1 cellular context compared by ENCODE assay signal in genomic region chr2:45631319-45631718, GRCh38.
TF ChIP-seq lines count a peak whose summit lies in the region.

No MANE protein-coding gene starts in this region.

TF ChIP-seq in GM23338, 12 proteins besides CTCF, POLR2A, EP300 and RAD21:
- TF ChIP-seq ZNF462 (CRISPR knock-in tag; IDR thresholded peaks at IDR 0.05): no peak
- TF ChIP-seq JUNB (IDR thresholded peaks at IDR 0.05; ENCODE audit: unreplicated experiment): no peak
- TF ChIP-seq, protein P1, sequence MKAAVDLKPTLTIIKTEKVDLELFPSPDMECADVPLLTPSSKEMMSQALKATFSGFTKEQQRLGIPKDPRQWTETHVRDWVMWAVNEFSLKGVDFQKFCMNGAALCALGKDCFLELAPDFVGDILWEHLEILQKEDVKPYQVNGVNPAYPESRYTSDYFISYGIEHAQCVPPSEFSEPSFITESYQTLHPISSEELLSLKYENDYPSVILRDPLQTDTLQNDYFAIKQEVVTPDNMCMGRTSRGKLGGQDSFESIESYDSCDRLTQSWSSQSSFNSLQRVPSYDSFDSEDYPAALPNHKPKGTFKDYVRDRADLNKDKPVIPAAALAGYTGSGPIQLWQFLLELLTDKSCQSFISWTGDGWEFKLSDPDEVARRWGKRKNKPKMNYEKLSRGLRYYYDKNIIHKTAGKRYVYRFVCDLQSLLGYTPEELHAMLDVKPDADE (IDR thresholded peaks at IDR 0.05): no peak
- no peak for TF ChIP-seq ZNF331 (CRISPR knock-in tag; IDR thresholded peaks at IDR 0.05; ENCODE audit: low read depth)
- TF ChIP-seq EZH2 (IDR thresholded peaks at IDR 0.05; ENCODE audit: low read depth, unreplicated experiment): no peak
- no peak for TF ChIP-seq ZNF114 (CRISPR knock-in tag; IDR thresholded peaks at IDR 0.05)
- TF ChIP-seq POLR2AphosphoS5 (IDR thresholded peaks at IDR 0.05; ENCODE audit: low read depth): no peak
- TF ChIP-seq STAT1 (IDR thresholded peaks at IDR 0.05; ENCODE audit: unreplicated experiment): no peak
- TF ChIP-seq REST (IDR thresholded peaks at IDR 0.05; ENCODE audit: unreplicated experiment): no peak
- TF ChIP-seq EZH2phosphoT487 (IDR thresholded peaks at IDR 0.05; ENCODE audit: unreplicated experiment): no peak
